Comparison of ENCODE assay signal across 1 cellular context in genomic region chr3:195286115-195286872, GRCh38.
TF ChIP-seq lines count a peak whose summit lies in the region.

No MANE protein-coding gene starts in this region.

TF ChIP-seq in WTC11, 78 proteins besides CTCF, POLR2A, EP300 and RAD21 (continued from another document):
- no peak for TF ChIP-seq FOXP4 (CRISPR knock-in tag; IDR thresholded peaks at IDR 0.05)
- TF ChIP-seq ERG (CRISPR knock-in tag; IDR thresholded peaks at IDR 0.05), result no peak
- no peak for TF ChIP-seq USF1 (CRISPR knock-in tag; IDR thresholded peaks at IDR 0.05)
- TF ChIP-seq ZNF396 (CRISPR knock-in tag; IDR thresholded peaks at IDR 0.05; ENCODE audit: borderline replicate concordance), result no peak
- TF ChIP-seq SMAD3 (CRISPR knock-in tag; IDR thresholded peaks at IDR 0.05; ENCODE audit: borderline replicate concordance), result no peak
- TF ChIP-seq ZNF317 (CRISPR knock-in tag; IDR thresholded peaks at IDR 0.05; ENCODE audit: borderline replicate concordance, low read depth), result no peak
- no peak for TF ChIP-seq ZNF416 (CRISPR knock-in tag; IDR thresholded peaks at IDR 0.05)
- TF ChIP-seq ZNF532 (CRISPR knock-in tag; IDR thresholded peaks at IDR 0.05; ENCODE audit: borderline replicate concordance), result no peak
- TF ChIP-seq ZMAT4 (CRISPR knock-in tag; IDR thresholded peaks at IDR 0.05), result no peak
- no peak for TF ChIP-seq ETV6 (CRISPR knock-in tag; IDR thresholded peaks at IDR 0.05)
- TF ChIP-seq NR2C2 (CRISPR knock-in tag; IDR thresholded peaks at IDR 0.05), result no peak
- TF ChIP-seq AFF4 (CRISPR knock-in tag; IDR thresholded peaks at IDR 0.05; ENCODE audit: borderline replicate concordance), result no peak
- no peak for TF ChIP-seq ZNF423 (CRISPR knock-in tag; IDR thresholded peaks at IDR 0.05)
- no peak for TF ChIP-seq STAT6 (CRISPR knock-in tag; conservative IDR thresholded peaks at IDR 0.05; ENCODE audit: low read depth)
- TF ChIP-seq SOX15 (CRISPR knock-in tag; IDR thresholded peaks at IDR 0.05), result no peak
- no peak for TF ChIP-seq E2F4 (CRISPR knock-in tag; IDR thresholded peaks at IDR 0.05; ENCODE audit: borderline replicate concordance, low read depth)
- TF ChIP-seq MXD4 (CRISPR knock-in tag; IDR thresholded peaks at IDR 0.05; ENCODE audit: borderline replicate concordance), result no peak
